28 cellular contexts compared by ENCODE assay signal in genomic region chr19:18601875-18602274, GRCh38. TPM values are rescaled to one million over a fixed set of nuclear protein-coding genes. Genes with fewer than 3 reads are reported as not detected.
"Had no signal": no experiment of that assay in that cellular context is flagged by ENCODE, and none has a peak within 500 bp of the region (broad histone marks: within the 10 kb centered on the region; RNA-seq: fewer than 3 reads in every experiment).

No MANE protein-coding gene starts in this region.

- H3K4me3 ChIP-seq: dorsolateral prefrontal cortex, gastrocnemius medialis, lung, mucosa of descending colon, ovary, psoas muscle, sigmoid colon, stomach, thyroid gland, vagina had no signal

- FAIRE-seq: kidney had no signal

- H3K4me1 ChIP-seq: psoas muscle had no signal

- ATAC-seq: esophagus mucosa; gastrocnemius medialis; left lobe of liver; mucosa of descending colon; natural killer cell treated with Interleukin-12 subunit alpha and Interleukin-12 subunit beta and Interleukin-15 and Interleukin-18, amount 100 ng/mL, for 72 hours; psoas muscle; right cardiac atrium; stimulated activated effector memory CD8-positive, alpha-beta T cell treated with anti-CD3 and anti-CD28 coated beads, Interleukin-12 subunit alpha, Interleukin-12 subunit beta, amount 100 ng/mL, for 72 hours had no signal

- H3K9me3 ChIP-seq: gastrocnemius medialis, mucosa of descending colon, ovary, psoas muscle, sigmoid colon, stomach, thyroid gland, vagina had no signal

- H3K36me3 ChIP-seq: gastrocnemius medialis, ovary, sigmoid colon, stomach, thyroid gland, vagina had no signal

- DNase-seq: dorsolateral prefrontal cortex; effector CD4-positive, alpha-beta T cell; foreskin fibroblast; gastrocnemius medialis; head of caudate nucleus; kidney; mesenchymal stem cell; naive B cell; nucleus accumbens; ovary; psoas muscle; right cardiac atrium; sigmoid colon; stimulated activated CD4-positive, alpha-beta T cell treated with anti-CD3 and anti-CD28 coated beads, Interleukin-2, amount 100 ng/mL, for 24 hours; stimulated activated CD4-positive, alpha-beta T cell treated with anti-CD3 and anti-CD28 coated beads, Interleukin-4, amount 100 ng/mL, for 24 hours; stimulated activated naive CD4-positive, alpha-beta T cell treated with Interleukin-2 at 50 U/mL for 16 hours; stomach; thyroid gland; trophoblast cell had no signal

- H3K27me3 ChIP-seq: vagina had no signal

- H3K27ac ChIP-seq: dorsolateral prefrontal cortex, epithelial cell of prostate, gastrocnemius medialis, ovary, psoas muscle, sigmoid colon, stomach, thyroid gland, vagina had no signal

RNA-seq across cellular contexts. Expression of gene CRLF1, which starts 4.7 kb away (rescaled TPM):
- total RNA-seq: glomerular endothelial cell; natural killer cell treated with Interleukin-12 subunit alpha and Interleukin-12 subunit beta and Interleukin-15 and Interleukin-18, amount 100 ng/mL, for 72 hours had no signal

RNA-seq across cellular contexts. Expression of gene TMEM59L, which starts 10.8 kb away (rescaled TPM):
- total RNA-seq: left lobe of liver; natural killer cell treated with Interleukin-12 subunit alpha and Interleukin-12 subunit beta and Interleukin-15 and Interleukin-18, amount 100 ng/mL, for 72 hours had no signal
